16 cellular contexts compared by ENCODE assay signal in the genomic region with DNA sequence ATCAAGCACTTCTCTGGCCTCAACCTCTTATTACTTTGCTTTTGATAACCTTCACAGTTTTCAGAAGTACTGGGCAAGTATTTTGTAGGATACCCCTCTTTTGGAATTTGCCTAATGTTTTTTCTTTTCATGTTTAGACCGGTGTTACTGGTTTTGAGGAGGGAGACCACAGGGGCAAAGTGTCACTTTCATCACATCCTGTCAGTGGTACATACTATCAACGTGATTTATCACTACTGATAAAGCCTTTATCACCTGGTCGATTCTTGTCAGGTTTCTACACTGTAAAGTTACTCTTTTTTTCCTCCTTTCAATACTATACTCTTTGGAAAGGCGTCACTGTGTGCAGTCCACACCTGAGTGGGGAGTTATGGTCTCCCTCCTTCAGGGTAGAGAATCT.
"Had no signal": no experiment of that assay in that cellular context is flagged by ENCODE, and none has a peak within 500 bp of the region (broad histone marks: within the 10 kb centered on the region; RNA-seq: fewer than 3 reads in every experiment).

No MANE protein-coding gene starts in this region.

- H3K4me1 ChIP-seq: sigmoid colon had no signal

- H3K36me3 ChIP-seq: brain microvascular endothelial cell, esophagus squamous epithelium, sigmoid colon had no signal

- H3K27me3 ChIP-seq: brain microvascular endothelial cell, esophagus squamous epithelium, sigmoid colon had no signal

- H3K9me3 ChIP-seq: esophagus squamous epithelium, sigmoid colon had no signal

- H3K4me3 ChIP-seq: coronary artery, esophagus squamous epithelium, sigmoid colon had no signal

- H3K4me3 Mint-ChIP-seq: nephron; stimulated activated memory B cell treated with anti-CD40 and anti-IgM and Interleukin-4, amounts not matched to agents 10 μg/mL and 1 μg/mL and 100 μg/mL, for 72 hours; T-helper 17 cell had no signal

- ATAC-seq: stimulated activated memory B cell treated with anti-CD40 and anti-IgM and Interleukin-4, amounts not matched to agents 10 μg/mL and 1 μg/mL and 100 μg/mL, for 72 hours; T-helper 17 cell had no signal

- H3K27me3 Mint-ChIP-seq: stimulated activated memory B cell treated with anti-CD40 and anti-IgM and Interleukin-4, amounts not matched to agents 10 μg/mL and 1 μg/mL and 100 μg/mL, for 72 hours; T-helper 17 cell had no signal

- DNase-seq: activated CD4-positive, alpha-beta T cell treated with anti-CD3 and anti-CD28 coated beads for 1 hour; activated naive CD4-positive, alpha-beta T cell; aorta; brain microvascular endothelial cell; central memory CD4-positive, alpha-beta T cell; effector CD4-positive, alpha-beta T cell; esophagus squamous epithelium; mesenchymal stem cell; nucleus accumbens; sigmoid colon; stimulated activated CD4-positive, alpha-beta T cell treated with anti-CD3 and anti-CD28 coated beads, Interleukin-4, amount 100 ng/mL, for 24 hours; T-helper 17 cell had no signal

- H3K27ac Mint-ChIP-seq: nephron; stimulated activated memory B cell treated with anti-CD40 and anti-IgM and Interleukin-4, amounts not matched to agents 10 μg/mL and 1 μg/mL and 100 μg/mL, for 72 hours had no signal

- H3K9me3 Mint-ChIP-seq: stimulated activated memory B cell treated with anti-CD40 and anti-IgM and Interleukin-4, amounts not matched to agents 10 μg/mL and 1 μg/mL and 100 μg/mL, for 72 hours had no signal

- H3K4me1 Mint-ChIP-seq: nephron had no signal

- H3K27ac ChIP-seq: brain microvascular endothelial cell, coronary artery, esophagus squamous epithelium, sigmoid colon, VCaP had no signal
